In genomic region chr16:2077696-2078095, GRCh38 we compare ENCODE assay signal across 23 cellular contexts. TPM values are rescaled to one million over a fixed set of nuclear protein-coding genes. Genes with fewer than 3 reads are reported as not detected.
"Had no signal": no experiment of that assay in that cellular context is flagged by ENCODE, and none has a peak within 500 bp of the region (broad histone marks: within the 10 kb centered on the region; RNA-seq: fewer than 3 reads in every experiment).

No MANE protein-coding gene starts in this region.

- H3K4me2 ChIP-seq: PC-9 had no signal

- H3K4me1 ChIP-seq: SJSA1 had no signal

- H3K9me3 ChIP-seq: MG63, Peyer's patch, SJSA1 had no signal

- H3K27me3 ChIP-seq: MG63, Peyer's patch, SJSA1 had no signal

- DNase-seq: Karpas-422, KG1, MG63, NCI-H1092, NCI-H1105 treated with DMSO at 0.1 percent for 48 hours, NCI-H1417 treated with DMSO at 0.1 percent for 48 hours, NCI-H146, NCI-H1694 treated with DMSO at 0.1 percent for 48 hours, NCI-H1930, NCI-H2081, NCI-H2107, NCI-H226, NCI-H446, NCI-H510A, NCI-H524 treated with DMSO at 0.1 percent for 48 hours, NCI-H69, NCI-H774, PC-9, Peyer's patch, Right ventricle myocardium superior, SIG-M5 had no signal

- H3K27ac ChIP-seq: PC-9, Peyer's patch, SJSA1, SK-N-MC had no signal

- H2AFZ ChIP-seq: PC-9 had no signal

- H3K4me3 ChIP-seq: MG63, PC-9, Peyer's patch, SJSA1, SK-N-MC had no signal

RNA-seq across cellular contexts. Expression of gene NPW, which starts 58.1 kb away (rescaled TPM):
- total RNA-seq: Right ventricle myocardium superior, SJSA1 had no signal
